In genomic region chr13:66992683-66993082, GRCh38 we compare ENCODE assay signal across 21 cellular contexts.
"Had no signal": no experiment of that assay in that cellular context is flagged by ENCODE, and none has a peak within 500 bp of the region (broad histone marks: within the 10 kb centered on the region; RNA-seq: fewer than 3 reads in every experiment).

No MANE protein-coding gene starts in this region.

- H3K4me3 Mint-ChIP-seq: activated CD4-positive, alpha-beta memory T cell treated with anti-CD3 and anti-CD28 coated beads, Interleukin-2, amount 10 ng/mL, durations not matched to agents 7 days and 5 days; activated CD8-positive, alpha-beta memory T cell treated with anti-CD3 and anti-CD28 coated beads, Interleukin-2, amount 10 ng/mL, durations not matched to agents 7 days and 5 days; activated naive CD8-positive, alpha-beta T cell treated with anti-CD3 and anti-CD28 coated beads for 36 hours; central memory CD8-positive, alpha-beta T cell; immature natural killer cell; nephron; stimulated activated naive B cell treated with anti-CD40 and anti-IgM and Interleukin-4, amounts not matched to agents 10 μg/mL and 1 μg/mL and 100 μg/mL, for 72 hours; T-cell had no signal

- H3K27ac ChIP-seq: brain microvascular endothelial cell, coronary artery, heart left ventricle, sigmoid colon, spleen, thyroid gland had no signal

- H3K27ac Mint-ChIP-seq: activated CD4-positive, alpha-beta memory T cell treated with anti-CD3 and anti-CD28 coated beads, Interleukin-2, amount 10 ng/mL, durations not matched to agents 7 days and 5 days; activated CD8-positive, alpha-beta memory T cell treated with anti-CD3 and anti-CD28 coated beads, Interleukin-2, amount 10 ng/mL, durations not matched to agents 7 days and 5 days; activated naive CD8-positive, alpha-beta T cell treated with anti-CD3 and anti-CD28 coated beads for 36 hours; immature natural killer cell; stimulated activated naive B cell treated with anti-CD40 and anti-IgM and Interleukin-4, amounts not matched to agents 10 μg/mL and 1 μg/mL and 100 μg/mL, for 72 hours; T-cell had no signal

- DNase-seq: activated CD4-positive, alpha-beta memory T cell treated with anti-CD3 and anti-CD28 coated beads, Interleukin-2, amount 10 ng/mL, durations not matched to agents 7 days and 5 days; activated CD4-positive, alpha-beta T cell treated with anti-CD3 and anti-CD28 coated beads for 48 hours; activated CD4-positive, CD25-positive, alpha-beta regulatory T cell; activated CD8-positive, alpha-beta memory T cell treated with anti-CD3 and anti-CD28 coated beads, Interleukin-2, amount 10 ng/mL, durations not matched to agents 7 days and 5 days; activated naive CD8-positive, alpha-beta T cell treated with anti-CD3 and anti-CD28 coated beads for 36 hours; heart left ventricle; immature natural killer cell; mesendoderm; occipital lobe; sigmoid colon; spleen; stimulated activated CD4-positive, alpha-beta T cell treated with anti-CD3 and anti-CD28 coated beads, Interleukin-4, amount 100 ng/mL, for 4 hours; stimulated activated naive B cell treated with anti-CD40 and anti-IgM and Interleukin-4, amounts not matched to agents 10 μg/mL and 1 μg/mL and 100 μg/mL, for 72 hours; T-cell; thyroid gland had no signal

- H3K36me3 ChIP-seq: brain microvascular endothelial cell, gastroesophageal sphincter, heart left ventricle, sigmoid colon, spleen, thyroid gland had no signal

- H3K27me3 ChIP-seq: brain microvascular endothelial cell, gastroesophageal sphincter, heart left ventricle, sigmoid colon, spleen, thyroid gland had no signal

- FAIRE-seq: endometrium had no signal

- H3K36me3 Mint-ChIP-seq: activated CD8-positive, alpha-beta memory T cell treated with anti-CD3 and anti-CD28 coated beads, Interleukin-2, amount 10 ng/mL, durations not matched to agents 7 days and 5 days; activated naive CD8-positive, alpha-beta T cell treated with anti-CD3 and anti-CD28 coated beads for 36 hours; immature natural killer cell; T-cell had no signal

- H3K27me3 Mint-ChIP-seq: activated CD4-positive, alpha-beta memory T cell treated with anti-CD3 and anti-CD28 coated beads, Interleukin-2, amount 10 ng/mL, durations not matched to agents 7 days and 5 days; activated CD8-positive, alpha-beta memory T cell treated with anti-CD3 and anti-CD28 coated beads, Interleukin-2, amount 10 ng/mL, durations not matched to agents 7 days and 5 days; activated naive CD8-positive, alpha-beta T cell treated with anti-CD3 and anti-CD28 coated beads for 36 hours; central memory CD8-positive, alpha-beta T cell; stimulated activated naive B cell treated with anti-CD40 and anti-IgM and Interleukin-4, amounts not matched to agents 10 μg/mL and 1 μg/mL and 100 μg/mL, for 72 hours; T-cell had no signal

- H3K4me1 Mint-ChIP-seq: activated CD4-positive, alpha-beta memory T cell treated with anti-CD3 and anti-CD28 coated beads, Interleukin-2, amount 10 ng/mL, durations not matched to agents 7 days and 5 days; activated CD8-positive, alpha-beta memory T cell treated with anti-CD3 and anti-CD28 coated beads, Interleukin-2, amount 10 ng/mL, durations not matched to agents 7 days and 5 days; central memory CD8-positive, alpha-beta T cell; nephron had no signal

- H3K9me3 Mint-ChIP-seq: activated CD4-positive, alpha-beta memory T cell treated with anti-CD3 and anti-CD28 coated beads, Interleukin-2, amount 10 ng/mL, durations not matched to agents 7 days and 5 days; activated naive CD8-positive, alpha-beta T cell treated with anti-CD3 and anti-CD28 coated beads for 36 hours; nephron; stimulated activated naive B cell treated with anti-CD40 and anti-IgM and Interleukin-4, amounts not matched to agents 10 μg/mL and 1 μg/mL and 100 μg/mL, for 72 hours had no signal

- H3K4me1 ChIP-seq: sigmoid colon had no signal

- ATAC-seq: activated CD8-positive, alpha-beta memory T cell treated with anti-CD3 and anti-CD28 coated beads, Interleukin-2, amount 10 ng/mL, durations not matched to agents 7 days and 5 days; gastroesophageal sphincter; heart left ventricle; stimulated activated naive B cell treated with anti-CD40 and anti-IgM and Interleukin-4, amounts not matched to agents 10 μg/mL and 1 μg/mL and 100 μg/mL, for 72 hours; T-cell had no signal

- H3K9me3 ChIP-seq: gastroesophageal sphincter, heart left ventricle, sigmoid colon, spleen, thyroid gland had no signal

- H3K4me3 ChIP-seq: coronary artery, gastroesophageal sphincter, heart left ventricle, sigmoid colon, spleen, thyroid gland had no signal
